ENCODE assay signal across 21 cellular contexts in the genomic region with DNA sequence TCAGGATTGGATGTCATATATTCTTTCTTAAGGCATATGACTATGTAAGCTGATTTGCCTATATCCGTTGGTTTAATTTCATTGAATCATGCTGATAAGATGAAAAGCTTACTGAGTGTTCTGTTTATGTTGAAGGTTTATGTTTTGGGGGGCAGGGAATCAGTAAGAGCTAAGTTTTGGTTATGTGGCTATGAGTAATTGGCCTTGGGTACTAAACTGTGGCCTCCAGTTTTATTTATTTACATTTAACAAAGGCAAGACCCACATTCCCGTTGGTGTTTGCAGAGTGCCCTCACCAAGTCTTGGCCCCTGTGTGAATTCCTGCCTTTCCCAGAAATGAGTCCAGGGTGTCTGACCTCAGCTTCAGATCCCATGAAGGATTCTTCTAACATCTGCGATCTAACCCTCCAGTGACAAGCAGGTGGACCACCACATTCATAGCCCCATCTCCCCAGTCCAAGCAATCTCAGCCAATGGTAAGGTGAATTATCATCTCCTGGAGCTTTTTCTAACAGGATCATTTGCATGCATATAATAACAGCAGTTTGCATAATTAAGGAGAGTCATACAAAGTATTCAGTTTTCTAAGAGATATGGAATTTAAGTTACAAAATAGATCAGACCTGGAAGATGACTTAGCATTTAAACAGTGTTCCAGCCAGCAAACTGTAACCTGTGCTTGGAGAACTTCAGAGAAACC. TPM values are rescaled to one million over a fixed set of nuclear protein-coding genes. Genes with fewer than 3 reads are reported as not detected.
DNase-seq lines count a peak whose midpoint lies in the region; ATAC-seq, FAIRE-seq and TF ChIP-seq lines count a peak whose summit lies in the region.
"Had no signal": no experiment of that assay in that cellular context is flagged by ENCODE, and none has a peak within 500 bp of the region (broad histone marks: within the 10 kb centered on the region; RNA-seq: fewer than 3 reads in every experiment).

No MANE protein-coding gene starts in this region.

- DNase-seq in GM12892 (ENCODE audit: insufficient read length) (no peak), NCI-H69 (lab: John Stamatoyannopoulos, UW) (peak; percentile 36), fibroblast of gingiva (ENCODE audit: low read depth) (peak; percentile 89), DMS79 treated with DMSO at 0.1 percent for 48 hours (lab: John Stamatoyannopoulos, UW) (no peak), GF-D8 (lab: John Stamatoyannopoulos, UW) (no peak)
- DNase-seq in activated CD8-positive, alpha-beta T cell treated with anti-CD3 and anti-CD28 coated beads, Interleukin-2, amount 10 ng/mL, durations not matched to agents 7 days and 5 days: no peak
- DNase-seq: activated CD8-positive, alpha-beta memory T cell treated with anti-CD3 and anti-CD28 coated beads, Interleukin-2, amount 10 ng/mL, durations not matched to agents 7 days and 5 days; activated naive CD4-positive, alpha-beta T cell treated with anti-CD3 and anti-CD28 coated beads, Interleukin-2, amount 10 ng/mL, durations not matched to agents 7 days and 5 days; Calu3; cerebellar nuclear complex; naive B cell; NCI-H1092 treated with DMSO at 0.1 percent for 48 hours; NCI-H345; retina; stimulated activated CD4-positive, alpha-beta T cell treated with anti-CD3 and anti-CD28 coated beads, Interleukin-4, amount 100 ng/mL, for 4 hours; uterus had no signal

- H3K36me3 ChIP-seq in stomach smooth muscle (ENCODE audit: control insufficient read depth in 2 of 2, insufficient read depth in 2 of 2, low read length in 2 of 2): no peaks in the 10 kb centered on the region
- H3K36me3 ChIP-seq: uterus had no signal

- no peaks in the 10 kb centered on the region for H3K27me3 Mint-ChIP-seq in activated CD8-positive, alpha-beta T cell treated with anti-CD3 and anti-CD28 coated beads, Interleukin-2, amount 10 ng/mL, durations not matched to agents 7 days and 5 days (ENCODE audit: low read depth)

- no peaks in the 10 kb centered on the region for H3K4me1 Mint-ChIP-seq in activated CD8-positive, alpha-beta T cell treated with anti-CD3 and anti-CD28 coated beads, Interleukin-2, amount 10 ng/mL, durations not matched to agents 7 days and 5 days (ENCODE audit: low read depth)
- H3K4me1 Mint-ChIP-seq: activated naive CD4-positive, alpha-beta T cell treated with anti-CD3 and anti-CD28 coated beads, Interleukin-2, amount 10 ng/mL, durations not matched to agents 7 days and 5 days; naive B cell; stimulated activated effector memory CD8-positive, alpha-beta T cell treated with anti-CD3 and anti-CD28 coated beads, Interleukin-12 subunit alpha, Interleukin-12 subunit beta, amount 100 ng/mL, for 72 hours had no signal

- TF ChIP-seq POLR2A in GM12892 (IDR thresholded peaks at IDR 0.05; ENCODE audit: low read depth, low read length): no peak

- H3K9me3 Mint-ChIP-seq in activated CD8-positive, alpha-beta T cell treated with anti-CD3 and anti-CD28 coated beads, Interleukin-2, amount 10 ng/mL, durations not matched to agents 7 days and 5 days (ENCODE audit: insufficient read depth): no peaks in the 10 kb centered on the region
- H3K9me3 Mint-ChIP-seq: activated naive CD4-positive, alpha-beta T cell treated with anti-CD3 and anti-CD28 coated beads, Interleukin-2, amount 10 ng/mL, durations not matched to agents 7 days and 5 days; naive B cell; stimulated activated effector memory CD8-positive, alpha-beta T cell treated with anti-CD3 and anti-CD28 coated beads, Interleukin-12 subunit alpha, Interleukin-12 subunit beta, amount 100 ng/mL, for 72 hours; WTC11 had no signal

- no peak overlapping the region for H3K9ac ChIP-seq in stomach smooth muscle (ENCODE audit: low read length in 2 of 2)

- FAIRE-seq in GM12892 (lab: Jason Lieb, UNC): peak; percentile 17
- FAIRE-seq: HTR-8/SVneo had no signal

- H3K36me3 Mint-ChIP-seq in activated CD8-positive, alpha-beta T cell treated with anti-CD3 and anti-CD28 coated beads, Interleukin-2, amount 10 ng/mL, durations not matched to agents 7 days and 5 days (ENCODE audit: low read depth): no peaks in the 10 kb centered on the region
- H3K36me3 Mint-ChIP-seq: activated CD8-positive, alpha-beta memory T cell treated with anti-CD3 and anti-CD28 coated beads, Interleukin-2, amount 10 ng/mL, durations not matched to agents 7 days and 5 days; activated naive CD4-positive, alpha-beta T cell treated with anti-CD3 and anti-CD28 coated beads, Interleukin-2, amount 10 ng/mL, durations not matched to agents 7 days and 5 days; naive B cell; stimulated activated effector memory CD8-positive, alpha-beta T cell treated with anti-CD3 and anti-CD28 coated beads, Interleukin-12 subunit alpha, Interleukin-12 subunit beta, amount 100 ng/mL, for 72 hours; WTC11 had no signal

- CTCF ChIA-PET in activated CD8-positive, alpha-beta T cell treated with anti-CD3 and anti-CD28 coated beads, Interleukin-2, amount 10 ng/mL, durations not matched to agents 7 days and 5 days (lab: Charles Lee): interaction anchor here (1.5 to 1.9 kb wide), 2 partner anchors 12 to 206 kb away, joined by 4 to 9 read pairs; no protein-coding TSS in a partner anchor

- POLR2A ChIA-PET in activated CD8-positive, alpha-beta T cell treated with anti-CD3 and anti-CD28 coated beads, Interleukin-2, amount 10 ng/mL, durations not matched to agents 7 days and 5 days (lab: Charles Lee): no interaction called here

- H3K4me1 ChIP-seq in stomach smooth muscle (ENCODE audit: control insufficient read depth, insufficient read depth, low read length): peaks cover 18% of the 10 kb centered on the region
- H3K4me1 ChIP-seq: uterus had no signal

- no peaks in the 10 kb centered on the region for H3K9me3 ChIP-seq in stomach smooth muscle (ENCODE audit: control insufficient read depth in 2 of 2, low read length in 2 of 2)
- H3K9me3 ChIP-seq: uterus had no signal

- peak overlapping the region; percentile 20 for H3K27ac ChIP-seq in stomach smooth muscle (ENCODE audit: low read length)
- H3K27ac ChIP-seq: PC-9, uterus had no signal

- no peak overlapping the region for H3K4me3 ChIP-seq in stomach smooth muscle (ENCODE audit: low read length in 2 of 2)
- H3K4me3 ChIP-seq: PC-9, uterus had no signal

- H3K4me3 Mint-ChIP-seq in activated CD8-positive, alpha-beta T cell treated with anti-CD3 and anti-CD28 coated beads, Interleukin-2, amount 10 ng/mL, durations not matched to agents 7 days and 5 days: no peak overlapping the region
- H3K4me3 Mint-ChIP-seq: activated CD8-positive, alpha-beta memory T cell treated with anti-CD3 and anti-CD28 coated beads, Interleukin-2, amount 10 ng/mL, durations not matched to agents 7 days and 5 days; activated naive CD4-positive, alpha-beta T cell treated with anti-CD3 and anti-CD28 coated beads, Interleukin-2, amount 10 ng/mL, durations not matched to agents 7 days and 5 days; naive B cell; stimulated activated effector memory CD8-positive, alpha-beta T cell treated with anti-CD3 and anti-CD28 coated beads, Interleukin-12 subunit alpha, Interleukin-12 subunit beta, amount 100 ng/mL, for 72 hours; WTC11 had no signal

- H3K27me3 ChIP-seq in stomach smooth muscle (ENCODE audit: control insufficient read depth in 1 of 2, insufficient read depth in 2 of 2, low read length in 2 of 2): no peaks in the 10 kb centered on the region
- H3K27me3 ChIP-seq: uterus had no signal

- H3K27ac Mint-ChIP-seq in activated CD8-positive, alpha-beta T cell treated with anti-CD3 and anti-CD28 coated beads, Interleukin-2, amount 10 ng/mL, durations not matched to agents 7 days and 5 days: no peak overlapping the region
- H3K27ac Mint-ChIP-seq: activated CD8-positive, alpha-beta memory T cell treated with anti-CD3 and anti-CD28 coated beads, Interleukin-2, amount 10 ng/mL, durations not matched to agents 7 days and 5 days; activated naive CD4-positive, alpha-beta T cell treated with anti-CD3 and anti-CD28 coated beads, Interleukin-2, amount 10 ng/mL, durations not matched to agents 7 days and 5 days; stimulated activated effector memory CD8-positive, alpha-beta T cell treated with anti-CD3 and anti-CD28 coated beads, Interleukin-12 subunit alpha, Interleukin-12 subunit beta, amount 100 ng/mL, for 72 hours; WTC11 had no signal

- ATAC-seq in activated CD8-positive, alpha-beta T cell treated with anti-CD3 and anti-CD28 coated beads, Interleukin-2, amount 10 ng/mL, durations not matched to agents 7 days and 5 days: no peak
- ATAC-seq: activated CD8-positive, alpha-beta memory T cell treated with anti-CD3 and anti-CD28 coated beads, Interleukin-2, amount 10 ng/mL, durations not matched to agents 7 days and 5 days; stimulated activated effector memory CD8-positive, alpha-beta T cell treated with anti-CD3 and anti-CD28 coated beads, Interleukin-12 subunit alpha, Interleukin-12 subunit beta, amount 100 ng/mL, for 72 hours; WTC11 had no signal

RNA-seq across cellular contexts. Expression of a gene that starts 27.4 kb away (rescaled TPM):
- polyA plus RNA-seq in GM12892 (2012; ENCODE audit: missing spikeins): not detected
- not detected for total RNA-seq in activated CD8-positive, alpha-beta T cell treated with anti-CD3 and anti-CD28 coated beads, Interleukin-2, amount 10 ng/mL, durations not matched to agents 7 days and 5 days
- total RNA-seq: activated CD8-positive, alpha-beta memory T cell treated with anti-CD3 and anti-CD28 coated beads, Interleukin-2, amount 10 ng/mL, durations not matched to agents 7 days and 5 days; Calu3; PC-9 had no signal

RNA-seq across cellular contexts. Expression of a gene that starts 30.5 kb away (rescaled TPM):
- 1.1 TPM for polyA plus RNA-seq in GM12892 (2012; ENCODE audit: missing spikeins)
- total RNA-seq in activated CD8-positive, alpha-beta T cell treated with anti-CD3 and anti-CD28 coated beads, Interleukin-2, amount 10 ng/mL, durations not matched to agents 7 days and 5 days: not detected
- total RNA-seq: Calu3, uterus, WTC11 had no signal

Comparison
In these comparisons a context has a peak if more than half of its experiments do, and no peak if none do; other contexts are left out.
1. DNase-seq: peak in NCI-H69 (single experiment) and fibroblast of gingiva (single experiment); none in GM12892 (single experiment), DMS79 treated with DMSO at 0.1 percent for 48 hours (single experiment), activated CD8-positive, alpha-beta T cell treated with anti-CD3 and anti-CD28 coated beads, Interleukin-2, amount 10 ng/mL, durations not matched to agents 7 days and 5 days (single experiment) and GF-D8 (single experiment).